8 cellular contexts compared by ENCODE assay signal in genomic region chr13:91078093-91078679, GRCh38.
DNase-seq lines count a peak whose midpoint lies in the region; ATAC-seq, FAIRE-seq and TF ChIP-seq lines count a peak whose summit lies in the region.

No MANE protein-coding gene starts in this region.

- no peak for DNase-seq in DND-41
- DNase-seq in right lobe of liver, result no peak
- DNase-seq in middle frontal gyrus (ENCODE audit: extremely low spot score, low spot score), result no peak
- no peak for DNase-seq in NK-92 treated with Interleukin-12 subunit alpha and Interleukin-12 subunit beta, amount 100 ng/mL, for 24 hours (lab: John Stamatoyannopoulos, UW)

- WGBS in right lobe of liver (ENCODE audit: insufficient coverage, low coverage, low lambda C conversion rate, missing lambda C conversion rate), result 9% methylated on average over 4 of the region's 4 CpGs

- H3K4me1 ChIP-seq in DND-41 (ENCODE audit: insufficient read depth, low read length) (no peaks in the 10 kb centered on the region), right lobe of liver (no peaks in the 10 kb centered on the region)

- no peaks in the 10 kb centered on the region for H4K20me1 ChIP-seq in DND-41 (ENCODE audit: insufficient read depth, low read length)

- H3K79me2 ChIP-seq in DND-41 (ENCODE audit: insufficient read depth, low read length), result no peaks in the 10 kb centered on the region

- TF ChIP-seq POLR2A in right lobe of liver (IDR thresholded peaks at IDR 0.05), result no peak

- TF ChIP-seq CTCF in DND-41 (IDR thresholded peaks at IDR 0.05; ENCODE audit: borderline replicate concordance, extremely low read depth, low read length, poor library complexity, severe bottlenecking), result peak; percentile 46
- peak; percentile 12 to 36 (median 34) for TF ChIP-seq CTCF in right lobe of liver (IDR thresholded peaks at IDR 0.05)

- no peak overlapping the region for H3K4me3 ChIP-seq in DND-41 (ENCODE audit: low read depth in 1 of 2, low read length in 2 of 2)
- H3K4me3 ChIP-seq in right lobe of liver, result no peak overlapping the region

- H3K4me2 ChIP-seq in DND-41 (ENCODE audit: insufficient read depth, low read length), result no peak overlapping the region

- H3K9ac ChIP-seq in DND-41 (ENCODE audit: low read depth, low read length), result no peak overlapping the region

- H3K27ac ChIP-seq in DND-41 (ENCODE audit: low read length) (no peak overlapping the region), right lobe of liver (no peak overlapping the region)

- intact Hi-C loops in right lobe of liver (cut with DNase I), result no loop called here

- no peak for TF ChIP-seq EP300 in Ishikawa (IDR thresholded peaks at IDR 0.05; ENCODE audit: borderline replicate concordance)

- H3K36me3 ChIP-seq in DND-41 (ENCODE audit: insufficient read depth, low read length), result no peaks in the 10 kb centered on the region
- no peaks in the 10 kb centered on the region for H3K36me3 ChIP-seq in right lobe of liver

- H3K27me3 ChIP-seq in DND-41 (ENCODE audit: insufficient read depth, low read length, poor library complexity) (no peaks in the 10 kb centered on the region), right lobe of liver (no peaks in the 10 kb centered on the region)

- H3K9me3 ChIP-seq in DND-41 (ENCODE audit: insufficient read depth, low read length, severe bottlenecking), result no peaks in the 10 kb centered on the region
- H3K9me3 ChIP-seq in right lobe of liver, result no peaks in the 10 kb centered on the region

- no peak overlapping the region for H2AFZ ChIP-seq in DND-41 (ENCODE audit: low read depth, low read length)

- ATAC-seq in DND-41 (ENCODE audit: insufficient read depth, low read depth) (no peak), right lobe of liver (peak in 1 of 4 donors; percentile 13), HG03342 (IDR thresholded peaks at IDR 0.05; ENCODE audit: unreplicated experiment) (no peak), GM18511 (IDR thresholded peaks at IDR 0.05; ENCODE audit: unreplicated experiment) (no peak)

- peak; percentile 21 for TF ChIP-seq RAD21 in Ishikawa (IDR thresholded peaks at IDR 0.05; ENCODE audit: low read depth)

- peak; percentile 50 for FAIRE-seq in TTC549 (lab: Jason Lieb, UNC)

TF ChIP-seq in Ishikawa, 13 proteins besides CTCF, POLR2A, EP300 and RAD21:
- no peak for TF ChIP-seq CEBPB (IDR thresholded peaks at IDR 0.05)
- TF ChIP-seq ZBTB7A (IDR thresholded peaks at IDR 0.05; ENCODE audit: low read depth), result no peak
- TF ChIP-seq TCF12 (IDR thresholded peaks at IDR 0.05; ENCODE audit: low read depth), result no peak
- no peak for TF ChIP-seq USF1 (IDR thresholded peaks at IDR 0.05)
- no peak for TF ChIP-seq YY1 (IDR thresholded peaks at IDR 0.05; ENCODE audit: low read depth)
- no peak for TF ChIP-seq CREB1 (IDR thresholded peaks at IDR 0.05; ENCODE audit: low read depth)
TF ChIP-seq in Ishikawa: peak in this region for 0.
